In genomic region chr4:40254961-40255721, GRCh38 we compare ENCODE assay signal across 1 cellular context.
TF ChIP-seq lines count a peak whose summit lies in the region.

No MANE protein-coding gene starts in this region.

TF ChIP-seq in WTC11, 78 proteins besides CTCF, POLR2A, EP300 and RAD21 (continued from another document):
- TF ChIP-seq AR (CRISPR knock-in tag; IDR thresholded peaks at IDR 0.05) (no peak), CREB1 (CRISPR knock-in tag; IDR thresholded peaks at IDR 0.05) (no peak), IRF2 (CRISPR knock-in tag; IDR thresholded peaks at IDR 0.05; ENCODE audit: borderline replicate concordance, low read depth) (no peak), SOX15 (CRISPR knock-in tag; IDR thresholded peaks at IDR 0.05) (no peak), ATF6 (CRISPR knock-in tag; IDR thresholded peaks at IDR 0.05) (no peak), ATF1 (CRISPR knock-in tag; IDR thresholded peaks at IDR 0.05) (no peak), ZNF532 (CRISPR knock-in tag; IDR thresholded peaks at IDR 0.05; ENCODE audit: borderline replicate concordance) (no peak), TP53 (CRISPR knock-in tag; IDR thresholded peaks at IDR 0.05) (no peak)
